Comparison of ENCODE assay signal across 14 cellular contexts in the genomic region with DNA sequence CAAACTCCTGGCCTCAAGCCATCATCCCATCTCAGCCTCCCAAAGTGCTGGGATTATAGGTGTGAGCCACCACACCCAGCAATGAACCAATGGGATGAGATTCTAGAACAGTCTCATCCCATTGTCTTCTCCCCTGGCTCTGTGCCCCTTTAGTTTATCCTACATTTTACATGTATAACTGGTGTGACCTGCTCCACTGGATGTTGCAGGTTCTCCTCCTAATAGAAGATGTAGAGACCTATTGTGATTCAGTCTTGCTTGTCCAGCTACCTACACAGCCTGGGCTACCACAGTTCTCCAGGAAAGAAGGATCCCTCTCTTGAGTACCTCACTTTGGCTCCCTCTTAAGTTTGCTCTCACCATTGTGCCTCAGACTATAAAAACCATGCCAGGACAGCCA. TPM values are rescaled to one million over a fixed set of nuclear protein-coding genes. Genes with fewer than 3 reads are reported as not detected.
"Had no signal": no experiment of that assay in that cellular context is flagged by ENCODE, and none has a peak within 500 bp of the region (broad histone marks: within the 10 kb centered on the region; RNA-seq: fewer than 3 reads in every experiment).

No MANE protein-coding gene starts in this region.

- H3K9me3 Mint-ChIP-seq: stimulated activated memory B cell treated with anti-CD40 and anti-IgM and Interleukin-4, amounts not matched to agents 10 μg/mL and 1 μg/mL and 100 μg/mL, for 72 hours; T-helper 2 cell treated with Interferon-gamma antibody and Interleukin-4, amounts not matched to agents 5 μg/mL and 100 μg/mL, for 36 hours had no signal

- H3K27ac Mint-ChIP-seq: activated T-cell treated with anti-CD3 and anti-CD28 coated beads, Interleukin-2, amount 50 U/mL, for 72 hours; progenitor cell of endocrine pancreas; stimulated activated memory B cell treated with anti-CD40 and anti-IgM and Interleukin-4, amounts not matched to agents 10 μg/mL and 1 μg/mL and 100 μg/mL, for 72 hours had no signal

- H3K27me3 Mint-ChIP-seq: stimulated activated memory B cell treated with anti-CD40 and anti-IgM and Interleukin-4, amounts not matched to agents 10 μg/mL and 1 μg/mL and 100 μg/mL, for 72 hours had no signal

- H3K36me3 Mint-ChIP-seq: stimulated activated memory B cell treated with anti-CD40 and anti-IgM and Interleukin-4, amounts not matched to agents 10 μg/mL and 1 μg/mL and 100 μg/mL, for 72 hours had no signal

- H3K4me3 ChIP-seq: coronary artery had no signal

- DNase-seq: activated CD4-positive, alpha-beta T cell treated with anti-CD3 and anti-CD28 coated beads, Interleukin-2, amount 50 U/mL, for 4 hours; activated naive CD4-positive, alpha-beta T cell treated with Interleukin-2 at 50 U/mL for 16 hours; activated T-cell treated with anti-CD3 and anti-CD28 coated beads, Interleukin-2, amount 50 U/mL, for 72 hours; caudate nucleus; effector CD8-positive, alpha-beta T cell; hippocampal formation; occipital lobe; right cardiac atrium had no signal

- H3K27ac ChIP-seq: coronary artery had no signal

- ATAC-seq: activated CD4-positive, CD25-positive, alpha-beta regulatory T cell treated with anti-CD3 and anti-CD28 coated beads, Interleukin-2, amount 50 U/mL, for 24 hours; activated T-cell treated with anti-CD3 and anti-CD28 coated beads, Interleukin-2, amount 50 U/mL, for 72 hours; right cardiac atrium; stimulated activated memory B cell treated with anti-CD40 and anti-IgM and Interleukin-4, amounts not matched to agents 10 μg/mL and 1 μg/mL and 100 μg/mL, for 72 hours had no signal

RNA-seq across cellular contexts. Expression of a gene that starts 19.6 kb away (rescaled TPM):
- total RNA-seq: kidney epithelial cell had no signal
